In the genomic region with DNA sequence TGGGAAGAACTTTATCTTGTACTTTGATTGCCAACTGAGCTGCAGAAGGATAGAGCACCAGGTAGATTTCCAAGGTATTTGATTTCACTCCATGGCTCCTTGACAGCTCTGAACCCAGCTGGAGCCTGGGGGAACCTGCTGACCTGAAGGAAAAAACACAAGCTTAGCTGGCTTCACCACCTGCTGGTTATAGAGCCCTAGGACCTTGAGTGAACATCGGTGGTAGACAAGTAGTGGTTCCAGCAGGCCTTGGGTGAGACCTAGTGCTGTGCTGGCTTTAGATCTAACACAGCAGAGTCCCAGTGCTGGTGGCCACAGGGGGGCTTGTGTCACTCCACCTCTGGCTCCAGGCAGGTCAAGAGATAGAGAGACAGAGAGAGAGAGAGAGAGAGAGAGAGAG, we compare ENCODE assay signal across 34 cellular contexts.
"Had no signal": no experiment of that assay in that cellular context is flagged by ENCODE, and none has a peak within 500 bp of the region (broad histone marks: within the 10 kb centered on the region; RNA-seq: fewer than 3 reads in every experiment).

No MANE protein-coding gene starts in this region.

- DNase-seq: activated B cell treated with CpG ODN at 0.5 μM for 24 hours; activated CD4-positive, alpha-beta T cell treated with anti-CD3 and anti-CD28 coated beads for 48 hours; activated CD4-positive, alpha-beta T cell treated with anti-CD3 and anti-CD28 coated beads, Interleukin-2, amount 50 U/mL, for 1 hour; activated CD4-positive, alpha-beta T cell treated with anti-CD3 and anti-CD28 coated beads, Interleukin-2, amount 50 U/mL, for 48 hours; activated CD8-positive, alpha-beta memory T cell treated with anti-CD3 and anti-CD28 coated beads for 24 hours; activated CD8-positive, alpha-beta T cell treated with anti-CD3 and anti-CD28 coated beads for 36 hours; activated effector memory CD4-positive, alpha-beta T cell treated with Interleukin-2 at 50 U/mL for 16 hours; activated gamma-delta T cell treated with Interleukin-2 at 50 U/mL for 16 hours; activated naive CD4-positive, alpha-beta T cell treated with anti-CD3 and anti-CD28 coated beads, Interleukin-2, amount 50 U/mL, for 16 hours; activated naive CD4-positive, alpha-beta T cell treated with Interleukin-2 at 50 U/mL for 16 hours; activated T-cell treated with anti-CD3 and anti-CD28 coated beads, Interleukin-2, amount 50 U/mL, for 4 hours; amniotic stem cell; anterior cingulate cortex; brain microvascular endothelial cell; dorsolateral prefrontal cortex; effector memory CD4-positive, alpha-beta T cell; erythroblast; foreskin keratinocyte; gastrocnemius medialis; glutamatergic neuron; T-helper 1 cell; T-helper 17 cell; T1000; WERI-Rb-1 had no signal

- H3K27me3 Mint-ChIP-seq: activated B cell treated with CpG ODN at 0.5 μM for 24 hours; activated CD8-positive, alpha-beta T cell treated with anti-CD3 and anti-CD28 coated beads for 36 hours; activated naive CD8-positive, alpha-beta T cell; activated T-helper 17 cell treated with anti-CD3 and anti-CD28 coated beads, Interleukin-2, amount 50 U/mL, for 72 hours; central memory CD8-positive, alpha-beta T cell; dendritic cell treated with granulocyte-macrophage colony-stimulating factor and Interleukin-4, amounts not matched to agents 40 ng/mL and 50 ng/mL, for 4 days; T-helper 17 cell had no signal

- H3K4me3 Mint-ChIP-seq: activated B cell treated with CpG ODN at 0.5 μM for 24 hours; activated CD8-positive, alpha-beta T cell treated with anti-CD3 and anti-CD28 coated beads for 36 hours; activated naive CD8-positive, alpha-beta T cell; activated T-cell treated with anti-CD3 and anti-CD28 coated beads, Interleukin-2, amount 50 U/mL, for 4 hours; activated T-helper 17 cell treated with anti-CD3 and anti-CD28 coated beads, Interleukin-2, amount 50 U/mL, for 72 hours; central memory CD8-positive, alpha-beta T cell; dendritic cell treated with granulocyte-macrophage colony-stimulating factor and Interleukin-4, amounts not matched to agents 40 ng/mL and 50 ng/mL, for 4 days; T-helper 17 cell; T-helper 2 cell treated with Interferon-gamma antibody and Interleukin-4, amounts not matched to agents 5 μg/mL and 100 μg/mL, for 36 hours had no signal

- FAIRE-seq: astrocyte, bronchial epithelial cell had no signal

- H3K27ac ChIP-seq: brain microvascular endothelial cell, coronary artery, dorsolateral prefrontal cortex, esophagus muscularis mucosa, foreskin keratinocyte, gastrocnemius medialis, WERI-Rb-1 had no signal

- H3K36me3 Mint-ChIP-seq: activated naive CD8-positive, alpha-beta T cell had no signal

- H3K4me1 Mint-ChIP-seq: activated B cell treated with CpG ODN at 0.5 μM for 24 hours; activated T-helper 17 cell treated with anti-CD3 and anti-CD28 coated beads, Interleukin-2, amount 50 U/mL, for 72 hours; central memory CD8-positive, alpha-beta T cell; T-helper 17 cell had no signal

- H3K36me3 ChIP-seq: brain microvascular endothelial cell, esophagus muscularis mucosa, gastrocnemius medialis, WERI-Rb-1 had no signal

- H3K4me3 ChIP-seq: coronary artery, dorsolateral prefrontal cortex, esophagus muscularis mucosa, gastrocnemius medialis had no signal

- H3K4me1 ChIP-seq: esophagus muscularis mucosa, foreskin keratinocyte, gastrocnemius medialis had no signal

- ATAC-seq: activated CD4-positive, CD25-positive, alpha-beta regulatory T cell treated with anti-CD3 and anti-CD28 coated beads, Interleukin-2, amount 50 U/mL, for 24 hours; activated CD8-positive, alpha-beta T cell treated with anti-CD3 and anti-CD28 coated beads for 36 hours; activated T-cell treated with anti-CD3 and anti-CD28 coated beads, Interleukin-2, amount 50 U/mL, for 4 hours; activated T-helper 17 cell treated with anti-CD3 and anti-CD28 coated beads, Interleukin-2, amount 50 U/mL, for 72 hours; foreskin keratinocyte; gastrocnemius medialis; T-helper 17 cell had no signal

- H3K27ac Mint-ChIP-seq: activated B cell treated with CpG ODN at 0.5 μM for 24 hours; activated CD8-positive, alpha-beta T cell treated with anti-CD3 and anti-CD28 coated beads for 36 hours; activated naive CD8-positive, alpha-beta T cell; activated T-helper 17 cell treated with anti-CD3 and anti-CD28 coated beads, Interleukin-2, amount 50 U/mL, for 72 hours; dendritic cell treated with granulocyte-macrophage colony-stimulating factor and Interleukin-4, amounts not matched to agents 40 ng/mL and 50 ng/mL, for 4 days; T-helper 17 cell; T-helper 2 cell treated with Interferon-gamma antibody and Interleukin-4, amounts not matched to agents 5 μg/mL and 100 μg/mL, for 36 hours had no signal

- H3K9me3 ChIP-seq: gastrocnemius medialis had no signal

- H3K27me3 ChIP-seq: brain microvascular endothelial cell, dorsolateral prefrontal cortex, esophagus muscularis mucosa, foreskin keratinocyte, gastrocnemius medialis had no signal
